ENCODE assay signal across 8 cellular contexts in the genomic region with DNA sequence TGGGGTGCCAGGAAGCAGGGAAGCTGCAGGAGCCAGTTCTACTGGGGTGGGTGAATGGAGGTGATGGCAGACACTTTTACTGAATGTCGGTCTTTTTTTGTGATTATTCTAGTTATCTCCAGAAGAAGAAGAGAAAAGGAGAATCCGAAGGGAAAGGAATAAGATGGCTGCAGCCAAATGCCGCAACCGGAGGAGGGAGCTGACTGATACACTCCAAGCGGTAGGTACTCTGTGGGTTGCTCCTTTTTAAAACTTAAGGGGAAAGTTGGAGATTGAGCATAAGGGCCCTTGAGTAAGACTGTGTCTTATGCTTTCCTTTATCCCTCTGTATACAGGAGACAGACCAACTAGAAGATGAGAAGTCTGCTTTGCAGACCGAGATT. TPM values are rescaled to one million over a fixed set of nuclear protein-coding genes. Genes with fewer than 3 reads are reported as not detected.
DNase-seq lines count a peak whose midpoint lies in the region; ATAC-seq and TF ChIP-seq lines count a peak whose summit lies in the region.

No MANE protein-coding gene starts in this region.

- H3K4ac ChIP-seq in IMR-90 (ENCODE audit: low read depth, low read length), result no peak overlapping the region

- H3K79me1 ChIP-seq in IMR-90 (ENCODE audit: low read depth in 1 of 2, low read length in 2 of 2), result peaks cover 12 to 30% of the 10 kb centered on the region in 2 experiments

- intact Hi-C loops in IMR-90 (cut with micrococcal nuclease), result no loop called here
- intact Hi-C loops in body of pancreas (cut with DNase I), result no loop called here
- intact Hi-C loops in left lung (cut with DNase I), result no loop called here

- 0 out of 2 replicates have a peak, but pooled peaks cover 6% of the 10 kb centered on the region for H3F3A ChIP-seq in MM.1S (ENCODE audit: insufficient read depth, low read length)

- no peak overlapping the region for H3K27ac ChIP-seq in IMR-90 (ENCODE audit: insufficient read depth, low read length)
- H3K27ac ChIP-seq in body of pancreas, result peak overlapping the region in 3 of 4 donors; percentile 6 to 100 (median 99)
- peak overlapping the region; percentile 99 to 100 for H3K27ac ChIP-seq in left lung
- no peak overlapping the region for H3K27ac ChIP-seq in MM.1S (ENCODE audit: low read length)

- peaks cover 7% of the 10 kb centered on the region for H3K4me1 ChIP-seq in IMR-90 (ENCODE audit: control insufficient read depth, insufficient read depth, low read length)
- H3K4me1 ChIP-seq in body of pancreas, result peaks cover 61% of the 10 kb centered on the region
- peaks cover 29 to 74% of the 10 kb centered on the region in 2 donors for H3K4me1 ChIP-seq in left lung
- peaks cover 1% of the 10 kb centered on the region; the same call in 1 of the 2 replicates for H3K4me1 ChIP-seq in MM.1S (ENCODE audit: low read length)

- TF ChIP-seq RAD21 in IMR-90 (IDR thresholded peaks at IDR 0.05; ENCODE audit: low read length), result no peak

- CTCF ChIA-PET in IMR-90 (lab: Yijun Ruan, JAX), result interaction anchor here (0.6 kb wide), 1 partner anchor 93 kb away, joined by 3 read pairs; no protein-coding TSS in a partner anchor

- no peak overlapping the region for H3K56ac ChIP-seq in IMR-90 (ENCODE audit: extremely low read depth, insufficient read depth, low read length)

- H3K79me2 ChIP-seq in MM.1S (ENCODE audit: low read length), result no peaks in the 10 kb centered on the region

- no peak overlapping the region for H4K91ac ChIP-seq in IMR-90 (ENCODE audit: insufficient read depth, low read depth, low read length)

- no peak overlapping the region for H2BK20ac ChIP-seq in IMR-90 (ENCODE audit: low read depth, low read length)

- POLR2A ChIA-PET in IMR-90 (lab: Charles Lee; ENCODE audit: unreplicated experiment), result interaction anchor here (0.7 kb wide), 1 partner anchor 368 kb away, joined by 4 read pairs; no protein-coding TSS in a partner anchor

- in situ Hi-C loops in IMR-90 (cut with MboI; ENCODE audit: low sequenced_read_pairs), result loop anchor here (25.0 kb wide), 1 partner anchor 1757 kb away; a partner anchor contains a TSS

- H2BK15ac ChIP-seq in IMR-90 (ENCODE audit: low read depth, low read length), result no peak overlapping the region

- dilution Hi-C loops in IMR-90 (cut with HindIII; ENCODE audit: low sequenced_read_pairs, unreplicated experiment), result no loop called here

- H3K36me3 ChIP-seq in IMR-90 (ENCODE audit: control insufficient read depth, insufficient read depth, low read length) (peaks cover 9% of the 10 kb centered on the region), body of pancreas (replicated peaks in 1 of 2; ENCODE audit: insufficient read depth in 1 of 2, low read depth in 2 of 2) (peaks cover 0 to 2% of the 10 kb centered on the region in 2 donors), left lung (peaks cover 0 to 31% of the 10 kb centered on the region in 2 donors), MM.1S (replicated peaks; ENCODE audit: insufficient read depth, low read length) (no peaks in the 10 kb centered on the region)

- no peaks in the 10 kb centered on the region for H3K9me1 ChIP-seq in IMR-90 (ENCODE audit: insufficient read depth, low read length)

- ATAC-seq in IMR-90 (ENCODE audit: low read depth) (no peak), body of pancreas (no peak), left lung (no peak), HG03095 (IDR thresholded peaks at IDR 0.05; ENCODE audit: unreplicated experiment) (no peak)

- no peaks in the 10 kb centered on the region for H3K27me3 ChIP-seq in IMR-90 (ENCODE audit: control insufficient read depth, insufficient read depth, low read length)
- H3K27me3 ChIP-seq in body of pancreas, result no peaks in the 10 kb centered on the region
- H3K27me3 ChIP-seq in left lung, result no peaks in the 10 kb centered on the region
- H3K27me3 ChIP-seq in MM.1S (replicated peaks; ENCODE audit: insufficient read depth, low read length), result no peaks in the 10 kb centered on the region

- H2BK5ac ChIP-seq in IMR-90 (ENCODE audit: low read depth, low read length, poor library complexity, severe bottlenecking), result no peak overlapping the region

- H3K23ac ChIP-seq in IMR-90 (ENCODE audit: low read depth, low read length), result no peak overlapping the region

- H3K9me3 ChIP-seq in IMR-90 (ENCODE audit: control insufficient read depth, insufficient read depth, low read length) (no peaks in the 10 kb centered on the region), body of pancreas (no peaks in the 10 kb centered on the region), left lung (no peaks in the 10 kb centered on the region), MM.1S (replicated peaks; ENCODE audit: insufficient read depth, low read length) (no peaks in the 10 kb centered on the region)

- H2AK5ac ChIP-seq in IMR-90 (ENCODE audit: low read depth, low read length), result no peak overlapping the region

- no peak overlapping the region for H4K5ac ChIP-seq in IMR-90 (ENCODE audit: low read depth, low read length)

- no peak overlapping the region for H4K8ac ChIP-seq in IMR-90 (ENCODE audit: low read depth in 2 of 2, low read length in 2 of 2)

- H4K20me1 ChIP-seq in IMR-90 (ENCODE audit: insufficient read depth, low read length), result peaks cover 20% of the 10 kb centered on the region
- no peaks in the 10 kb centered on the region for H4K20me1 ChIP-seq in MM.1S (ENCODE audit: insufficient read depth, low read length)

- no peak for TF ChIP-seq CTCF in IMR-90 (conservative IDR thresholded peaks at IDR 0.05; ENCODE audit: low read depth, low read length)
- TF ChIP-seq CTCF in body of pancreas (IDR thresholded peaks at IDR 0.05), result no peak
- no peak for TF ChIP-seq CTCF in left lung (IDR thresholded peaks at IDR 0.05)
- TF ChIP-seq CTCF in MM.1S (IDR thresholded peaks at IDR 0.05; ENCODE audit: low read length), result no peak

- H3K4me2 ChIP-seq in IMR-90 (ENCODE audit: low read depth, low read length) (peak overlapping the region; percentile 92), MM.1S (ENCODE audit: low read depth, low read length) (no peak overlapping the region)

- DNase-seq in IMR-90 (peak; percentile 29), body of pancreas (peak in 2 of 4 donors; percentile 31 to 44), left lung (no peak), MM.1S (no peak), NCI-H2196 treated with DMSO at 0.1 percent for 48 hours (lab: John Stamatoyannopoulos, UW; ENCODE audit: unreplicated experiment) (no peak)
- peak; percentile 19 for DNase-seq in stimulated activated CD8-positive, alpha-beta memory T cell treated with anti-CD3 and anti-CD28 coated beads, Interleukin-4, amount 100 ng/mL, for 48 hours
- DNase-seq in stimulated activated CD4-positive, alpha-beta T cell treated with anti-CD3 and anti-CD28 coated beads, Interleukin-4, amount 100 ng/mL, for 1 hour, result no peak

- WGBS in IMR-90 (ENCODE audit: extremely low coverage in 2 of 2, insufficient read length in 1 of 2), 2 experiments, result 80% methylated on average over 1 of the region's 6 CpGs; no CpG with 5 or more reads in 1 of the 2 experiments
- WGBS in body of pancreas, 2 donors, result 93 to 97% methylated on average over 6 of the region's 6 CpGs

- BruUV-seq in IMR-90 (replicated peaks; lab: Mats Ljungman, UMichigan), result no TSS peak

- H3K14ac ChIP-seq in IMR-90 (replicated peaks; ENCODE audit: low read depth, low read length), result no peak overlapping the region

- H2BK120ac ChIP-seq in IMR-90 (ENCODE audit: low read depth, low read length), result no peak overlapping the region

- H2AK9ac ChIP-seq in IMR-90 (replicated peaks; ENCODE audit: low read depth, low read length, poor library complexity), result no peak overlapping the region

- H3K9me2 ChIP-seq in MM.1S (replicated peaks; ENCODE audit: insufficient read depth, low read length), result no peaks in the 10 kb centered on the region

- 0 out of 2 replicates have a peak overlapping the region, but pooled peaks have one; percentile 83 for H3K4me3 ChIP-seq in IMR-90 (ENCODE audit: insufficient read depth, low read depth, low read length)
- H3K4me3 ChIP-seq in body of pancreas, result peak overlapping the region in 1 of 2 donors; percentile 69
- H3K4me3 ChIP-seq in left lung, result peak overlapping the region; percentile 61 to 87
- H3K4me3 ChIP-seq in MM.1S (ENCODE audit: low read length), result no peak overlapping the region

- no peak; the same call in 1 of the 2 replicates for TF ChIP-seq POLR2A in IMR-90 (IDR thresholded peaks at IDR 0.05; ENCODE audit: low read depth, low read length)
- no peak for TF ChIP-seq POLR2A in body of pancreas (IDR thresholded peaks at IDR 0.05)

- H3K18ac ChIP-seq in IMR-90 (ENCODE audit: low read depth, low read length), result no peak overlapping the region

- H2AFZ ChIP-seq in IMR-90 (replicated peaks; ENCODE audit: low read length, poor library complexity) (no peak overlapping the region), MM.1S (ENCODE audit: low read length) (no peak overlapping the region)

- no peak overlapping the region for H3K9ac ChIP-seq in IMR-90 (ENCODE audit: low read depth, low read length)
- H3K9ac ChIP-seq in MM.1S (ENCODE audit: low read length), result no peak overlapping the region

TF ChIP-seq in IMR-90, 13 proteins besides CTCF, POLR2A, EP300 and RAD21:
- TF ChIP-seq, protein P1, sequence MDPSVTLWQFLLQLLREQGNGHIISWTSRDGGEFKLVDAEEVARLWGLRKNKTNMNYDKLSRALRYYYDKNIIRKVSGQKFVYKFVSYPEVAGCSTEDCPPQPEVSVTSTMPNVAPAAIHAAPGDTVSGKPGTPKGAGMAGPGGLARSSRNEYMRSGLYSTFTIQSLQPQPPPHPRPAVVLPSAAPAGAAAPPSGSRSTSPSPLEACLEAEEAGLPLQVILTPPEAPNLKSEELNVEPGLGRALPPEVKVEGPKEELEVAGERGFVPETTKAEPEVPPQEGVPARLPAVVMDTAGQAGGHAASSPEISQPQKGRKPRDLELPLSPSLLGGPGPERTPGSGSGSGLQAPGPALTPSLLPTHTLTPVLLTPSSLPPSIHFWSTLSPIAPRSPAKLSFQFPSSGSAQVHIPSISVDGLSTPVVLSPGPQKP (IDR thresholded peaks at IDR 0.05; ENCODE audit: borderline replicate concordance, low read depth, low read length), result no peak
- no peak; the same call in none of the 2 replicates for TF ChIP-seq CHD1 (IDR thresholded peaks at IDR 0.05; ENCODE audit: low read depth, low read length)
- no peak for TF ChIP-seq MAFK (IDR thresholded peaks at IDR 0.05; ENCODE audit: low read depth, low read length)
- TF ChIP-seq RFX5 (IDR thresholded peaks at IDR 0.05; ENCODE audit: low read depth, low read length), result no peak
- no peak for TF ChIP-seq MAZ (IDR thresholded peaks at IDR 0.05; ENCODE audit: borderline replicate concordance, low read depth, low read length)
- no peak for TF ChIP-seq FOS (IDR thresholded peaks at IDR 0.05; ENCODE audit: low read depth, low read length)
- TF ChIP-seq NFE2L2 (IDR thresholded peaks at IDR 0.05; ENCODE audit: low read depth, low read length), result no peak
- no peak; the same call in 1 of the 2 replicates for TF ChIP-seq SMC3 (IDR thresholded peaks at IDR 0.05; ENCODE audit: low read depth, low read length)

RNA-seq across cellular contexts. Expression of a gene that starts 1.8 kb away (rescaled TPM):
- total RNA-seq in IMR-90 (2012; rRNA removed), result 53.6 and 86.7 TPM in 2 replicates
- polyA plus RNA-seq in IMR-90 (2012; rRNA removed), result 171 and 406 TPM in 2 replicates
- polyA plus RNA-seq in IMR-90 (2012; cell fraction: cytosol; rRNA removed), result 405 and 665 TPM in 2 replicates
- polyA plus RNA-seq in IMR-90 (2012; cell fraction: nucleus; rRNA removed; ENCODE audit: low replicate concordance), result 1,840 and 2,271 TPM in 2 replicates
- 1,000 to 10,000 TPM in 1 of 2 donors, 100 to 1,000 TPM in 1; 412 to 1,093 TPM for total RNA-seq in body of pancreas
- 100 to 1,000 TPM in 1 of 2 donors, 10 to 100 TPM in 1; 92.2 to 264 TPM for total RNA-seq in left lung

Comparison
In these comparisons a context has a peak if more than half of its experiments do, and no peak if none do; other contexts are left out.
1. DNase-seq: peak in IMR-90 (single experiment) and stimulated activated CD8-positive, alpha-beta memory T cell treated with anti-CD3 and anti-CD28 coated beads, Interleukin-4, amount 100 ng/mL, for 48 hours (single experiment); none in left lung (0 of 2), MM.1S (single experiment), stimulated activated CD4-positive, alpha-beta T cell treated with anti-CD3 and anti-CD28 coated beads, Interleukin-4, amount 100 ng/mL, for 1 hour (single experiment) and NCI-H2196 treated with DMSO at 0.1 percent for 48 hours (single experiment).
2. H3K27ac ChIP-seq: peak in body of pancreas (3 of 4) and left lung (2 of 2); none in IMR-90 (single experiment) and MM.1S (single experiment).